ENCODE assay signal across 2 cellular contexts in genomic region chr11:65132988-65133700, GRCh38.
TF ChIP-seq lines count a peak whose summit lies in the region.

No MANE protein-coding gene starts in this region.

TF ChIP-seq in SK-N-SH treated with all-trans-retinoic acid at 6 μM for 48 hours, 23 proteins besides CTCF, POLR2A, EP300 and RAD21 (continued from another document):
- TF ChIP-seq, protein P1, sequence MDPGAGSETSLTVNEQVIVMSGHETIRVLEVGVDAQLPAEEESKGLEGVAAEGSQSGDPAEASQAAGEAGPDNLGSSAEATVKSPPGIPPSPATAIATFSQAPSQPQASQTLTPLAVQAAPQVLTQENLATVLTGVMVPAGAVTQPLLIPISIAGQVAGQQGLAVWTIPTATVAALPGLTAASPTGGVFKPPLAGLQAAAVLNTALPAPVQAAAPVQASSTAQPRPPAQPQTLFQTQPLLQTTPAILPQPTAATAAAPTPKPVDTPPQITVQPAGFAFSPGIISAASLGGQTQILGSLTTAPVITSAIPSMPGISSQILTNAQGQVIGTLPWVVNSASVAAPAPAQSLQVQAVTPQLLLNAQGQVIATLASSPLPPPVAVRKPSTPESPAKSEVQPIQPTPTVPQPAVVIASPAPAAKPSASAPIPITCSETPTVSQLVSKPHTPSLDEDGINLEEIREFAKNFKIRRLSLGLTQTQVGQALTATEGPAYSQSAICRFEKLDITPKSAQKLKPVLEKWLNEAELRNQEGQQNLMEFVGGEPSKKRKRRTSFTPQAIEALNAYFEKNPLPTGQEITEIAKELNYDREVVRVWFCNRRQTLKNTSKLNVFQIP (CRISPR knock-in tag; IDR thresholded peaks at IDR 0.05; ENCODE audit: borderline replicate concordance, low read depth): no peak
- TF ChIP-seq ISL1 (CRISPR knock-in tag; IDR thresholded peaks at IDR 0.05): no peak

TF ChIP-seq in GM12878, 131 proteins besides CTCF, POLR2A, EP300 and RAD21 (continued from another document):
- TF ChIP-seq, protein P2, sequence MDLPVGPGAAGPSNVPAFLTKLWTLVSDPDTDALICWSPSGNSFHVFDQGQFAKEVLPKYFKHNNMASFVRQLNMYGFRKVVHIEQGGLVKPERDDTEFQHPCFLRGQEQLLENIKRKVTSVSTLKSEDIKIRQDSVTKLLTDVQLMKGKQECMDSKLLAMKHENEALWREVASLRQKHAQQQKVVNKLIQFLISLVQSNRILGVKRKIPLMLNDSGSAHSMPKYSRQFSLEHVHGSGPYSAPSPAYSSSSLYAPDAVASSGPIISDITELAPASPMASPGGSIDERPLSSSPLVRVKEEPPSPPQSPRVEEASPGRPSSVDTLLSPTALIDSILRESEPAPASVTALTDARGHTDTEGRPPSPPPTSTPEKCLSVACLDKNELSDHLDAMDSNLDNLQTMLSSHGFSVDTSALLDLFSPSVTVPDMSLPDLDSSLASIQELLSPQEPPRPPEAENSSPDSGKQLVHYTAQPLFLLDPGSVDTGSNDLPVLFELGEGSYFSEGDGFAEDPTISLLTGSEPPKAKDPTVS (IDR thresholded peaks at IDR 0.05; ENCODE audit: low read depth, low read length): no peak
- TF ChIP-seq TCF12 (IDR thresholded peaks at IDR 0.05; ENCODE audit: low read depth, low read length): no peak
- no peak for TF ChIP-seq ATF3 (IDR thresholded peaks at IDR 0.05; ENCODE audit: borderline replicate concordance, extremely low read depth, low read depth, low read length)
- no peak for TF ChIP-seq JUNB (IDR thresholded peaks at IDR 0.05)
- no peak for TF ChIP-seq ZNF622 (IDR thresholded peaks at IDR 0.05)
- TF ChIP-seq SMAD5 (IDR thresholded peaks at IDR 0.05; ENCODE audit: low read depth): no peak
- no peak for TF ChIP-seq NR2C2 (IDR thresholded peaks at IDR 0.05; ENCODE audit: borderline replicate concordance, control insufficient read depth, insufficient read length, low read depth)
- no peak for TF ChIP-seq PML (IDR thresholded peaks at IDR 0.05; ENCODE audit: low read length)
- no peak for TF ChIP-seq SUZ12 (IDR thresholded peaks at IDR 0.05; ENCODE audit: unreplicated experiment)
- 0 out of 2 replicates have a peak, but pooled peaks have one; percentile 24 for TF ChIP-seq HDGF (IDR thresholded peaks at IDR 0.05)
- no peak for TF ChIP-seq CBX5 (IDR thresholded peaks at IDR 0.05; ENCODE audit: low read depth)
- TF ChIP-seq ZNF592 (IDR thresholded peaks at IDR 0.05): no peak
- no peak for TF ChIP-seq IKZF1 (conservative IDR thresholded peaks at IDR 0.05)
- TF ChIP-seq IRF4 (IDR thresholded peaks at IDR 0.05; ENCODE audit: low read depth, low read length): no peak
- TF ChIP-seq SREBF1 (IDR thresholded peaks at IDR 0.05; ENCODE audit: low read length): no peak
- TF ChIP-seq ATF7 (IDR thresholded peaks at IDR 0.05; ENCODE audit: low read depth): no peak
- no peak for TF ChIP-seq TCF3 (IDR thresholded peaks at IDR 0.05; ENCODE audit: borderline replicate concordance, insufficient read depth, low read depth, low read length)
- TF ChIP-seq YY1 (IDR thresholded peaks at IDR 0.05; ENCODE audit: low read depth, low read length): peak; percentile 68
- TF ChIP-seq NFXL1 (IDR thresholded peaks at IDR 0.05; ENCODE audit: borderline replicate concordance): no peak
